2 cellular contexts compared by ENCODE assay signal in the genomic region with DNA sequence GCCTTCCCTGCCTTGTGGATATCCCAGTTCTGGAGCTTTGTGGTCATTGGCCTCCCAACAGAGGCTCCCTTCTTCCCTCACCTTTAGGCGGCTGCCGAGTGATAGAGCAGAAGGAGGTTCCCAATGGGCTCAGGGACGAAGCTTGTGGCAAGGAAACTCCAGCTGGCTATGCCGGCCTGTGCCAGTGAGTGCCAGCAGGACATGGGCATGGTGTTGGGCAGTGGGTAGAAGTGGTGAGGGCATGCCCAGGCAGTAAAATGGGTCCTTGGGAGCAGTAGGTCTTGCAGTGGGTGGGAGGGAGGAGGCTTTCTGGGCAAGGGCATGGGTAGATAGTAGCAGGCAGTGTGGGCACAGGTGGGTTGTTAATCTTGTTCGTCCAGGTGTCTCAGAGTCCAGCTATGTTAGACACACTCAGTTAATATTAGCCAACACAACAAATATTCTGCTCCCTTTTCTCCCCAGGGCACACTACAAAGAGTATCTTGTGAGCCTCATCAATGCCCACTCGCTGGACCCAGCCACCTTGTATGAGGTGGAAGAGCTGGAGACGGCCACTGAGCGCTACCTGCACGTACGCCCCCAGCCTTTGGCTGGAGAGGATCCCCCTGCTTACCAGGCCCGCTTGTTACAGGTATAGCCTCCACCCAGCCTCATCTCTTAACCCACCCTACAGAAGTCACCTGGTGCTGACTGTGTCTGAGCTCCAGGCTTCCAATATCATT.
TF ChIP-seq lines count a peak whose summit lies in the region.

No MANE protein-coding gene starts in this region.

TF ChIP-seq in HEK293, 187 proteins besides CTCF, POLR2A, EP300 and RAD21:
- TF ChIP-seq HOXC10 (CRISPR knock-in tag; IDR thresholded peaks at IDR 0.05), result no peak
- TF ChIP-seq, protein P1, sequence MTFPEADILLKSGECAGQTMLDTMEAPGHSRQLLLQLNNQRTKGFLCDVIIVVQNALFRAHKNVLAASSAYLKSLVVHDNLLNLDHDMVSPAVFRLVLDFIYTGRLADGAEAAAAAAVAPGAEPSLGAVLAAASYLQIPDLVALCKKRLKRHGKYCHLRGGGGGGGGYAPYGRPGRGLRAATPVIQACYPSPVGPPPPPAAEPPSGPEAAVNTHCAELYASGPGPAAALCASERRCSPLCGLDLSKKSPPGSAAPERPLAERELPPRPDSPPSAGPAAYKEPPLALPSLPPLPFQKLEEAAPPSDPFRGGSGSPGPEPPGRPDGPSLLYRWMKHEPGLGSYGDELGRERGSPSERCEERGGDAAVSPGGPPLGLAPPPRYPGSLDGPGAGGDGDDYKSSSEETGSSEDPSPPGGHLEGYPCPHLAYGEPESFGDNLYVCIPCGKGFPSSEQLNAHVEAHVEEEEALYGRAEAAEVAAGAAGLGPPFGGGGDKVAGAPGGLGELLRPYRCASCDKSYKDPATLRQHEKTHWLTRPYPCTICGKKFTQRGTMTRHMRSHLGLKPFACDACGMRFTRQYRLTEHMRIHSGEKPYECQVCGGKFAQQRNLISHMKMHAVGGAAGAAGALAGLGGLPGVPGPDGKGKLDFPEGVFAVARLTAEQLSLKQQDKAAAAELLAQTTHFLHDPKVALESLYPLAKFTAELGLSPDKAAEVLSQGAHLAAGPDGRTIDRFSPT (tag by site-specific recombination; IDR thresholded peaks at IDR 0.05), result peak; percentile 94

TF ChIP-seq in HepG2, 621 proteins besides CTCF, POLR2A, EP300 and RAD21:
- TF ChIP-seq MTA1 (CRISPR knock-in tag; IDR thresholded peaks at IDR 0.05; ENCODE audit: borderline replicate concordance) (peak; percentile 60; the same call in 1 of the 2 replicates), FOXO4 (CRISPR knock-in tag; conservative IDR thresholded peaks at IDR 0.05) (0 out of 2 replicates have a peak, but pooled peaks have one; percentile 82), PAF1 (CRISPR knock-in tag; IDR thresholded peaks at IDR 0.05) (no peak), KMT2A (CRISPR knock-in tag; IDR thresholded peaks at IDR 0.05) (peak; percentile 43; the same call in 1 of the 2 replicates), ZNF431 (CRISPR knock-in tag; IDR thresholded peaks at IDR 0.05; ENCODE audit: borderline replicate concordance, low read depth) (0 out of 2 replicates have a peak, but pooled peaks have one; percentile 28), RBFOX2 (IDR thresholded peaks at IDR 0.05; ENCODE audit: low read depth, low read length) (peak; percentile 45; the same call in 1 of the 2 replicates), ZNF891 (CRISPR knock-in tag; IDR thresholded peaks at IDR 0.05) (peak; percentile 46; the same call in 1 of the 2 replicates), LBX2 (CRISPR knock-in tag; IDR thresholded peaks at IDR 0.05; ENCODE audit: borderline replicate concordance) (peak; percentile 49; the same call in 1 of the 2 replicates), ZNF768 (CRISPR knock-in tag; IDR thresholded peaks at IDR 0.05) (peak; percentile 16; the same call in 1 of the 2 replicates), ZNF776 (CRISPR knock-in tag; IDR thresholded peaks at IDR 0.05) (0 out of 2 replicates have a peak, but pooled peaks have one; percentile 31), ZNF225 (CRISPR knock-in tag; IDR thresholded peaks at IDR 0.05) (peak; percentile 30; the same call in 1 of the 2 replicates), POLR2AphosphoS5 (IDR thresholded peaks at IDR 0.05; ENCODE audit: low read depth, low read length) (0 out of 2 replicates have a peak, but pooled peaks have one; percentile 19), MAFF (IDR thresholded peaks at IDR 0.05; ENCODE audit: low read depth, low read length) (no peak), ZEB1 (IDR thresholded peaks at IDR 0.05; ENCODE audit: insufficient replicate concordance, low read depth) (peak; percentile 3), ZNF333 (CRISPR knock-in tag; IDR thresholded peaks at IDR 0.05; ENCODE audit: borderline replicate concordance) (peak; percentile 59; the same call in 1 of the 2 replicates), ZNF839 (CRISPR knock-in tag; IDR thresholded peaks at IDR 0.05; ENCODE audit: borderline replicate concordance) (0 out of 2 replicates have a peak, but pooled peaks have one; percentile 20), RBM22 (optimal IDR thresholded peaks at IDR 0.05; ENCODE audit: low read length) (peak; percentile 54), DNMT1 (CRISPR knock-in tag; IDR thresholded peaks at IDR 0.05) (0 out of 2 replicates have a peak, but pooled peaks have one; percentile 16), HNRNPL (IDR thresholded peaks at IDR 0.05; ENCODE audit: low read depth, low read length) (peak; percentile 93), ZNF550 (CRISPR knock-in tag; IDR thresholded peaks at IDR 0.05; ENCODE audit: borderline replicate concordance) (peak; percentile 91; the same call in 1 of the 2 replicates), KLF13 (CRISPR knock-in tag; IDR thresholded peaks at IDR 0.05) (0 out of 2 replicates have a peak, but pooled peaks have one; percentile 21), HNRNPH1 (optimal IDR thresholded peaks at IDR 0.05; ENCODE audit: low read depth, low read length) (peak; percentile 74), ZNF740 (CRISPR knock-in tag; IDR thresholded peaks at IDR 0.05) (no peak), POLR2G (IDR thresholded peaks at IDR 0.05; ENCODE audit: low read depth, low read length) (peak; percentile 22; the same call in 1 of the 2 replicates), SAFB2 (CRISPR knock-in tag; IDR thresholded peaks at IDR 0.05; ENCODE audit: borderline replicate concordance, low read depth) (peak; percentile 61; the same call in 1 of the 2 replicates), AGO2 (optimal IDR thresholded peaks at IDR 0.05; ENCODE audit: low read depth, low read length) (peak; percentile 81), ZNF577 (CRISPR knock-in tag; IDR thresholded peaks at IDR 0.05; ENCODE audit: borderline replicate concordance, low read depth) (no peak), SRSF4 (IDR thresholded peaks at IDR 0.05; ENCODE audit: low read depth, low read length, poor library complexity, severe bottlenecking) (no peak), ZNF770 (CRISPR knock-in tag; IDR thresholded peaks at IDR 0.05) (no peak), ZNF513 (CRISPR knock-in tag; conservative IDR thresholded peaks at IDR 0.05) (no peak), NRL (CRISPR knock-in tag; IDR thresholded peaks at IDR 0.05; ENCODE audit: borderline replicate concordance) (0 out of 2 replicates have a peak, but pooled peaks have one; percentile 45), ZFP62 (CRISPR knock-in tag; IDR thresholded peaks at IDR 0.05) (no peak), ARID4A (CRISPR knock-in tag; IDR thresholded peaks at IDR 0.05; ENCODE audit: borderline replicate concordance) (0 out of 2 replicates have a peak, but pooled peaks have one; percentile 21)
- TF ChIP-seq, protein P2, sequence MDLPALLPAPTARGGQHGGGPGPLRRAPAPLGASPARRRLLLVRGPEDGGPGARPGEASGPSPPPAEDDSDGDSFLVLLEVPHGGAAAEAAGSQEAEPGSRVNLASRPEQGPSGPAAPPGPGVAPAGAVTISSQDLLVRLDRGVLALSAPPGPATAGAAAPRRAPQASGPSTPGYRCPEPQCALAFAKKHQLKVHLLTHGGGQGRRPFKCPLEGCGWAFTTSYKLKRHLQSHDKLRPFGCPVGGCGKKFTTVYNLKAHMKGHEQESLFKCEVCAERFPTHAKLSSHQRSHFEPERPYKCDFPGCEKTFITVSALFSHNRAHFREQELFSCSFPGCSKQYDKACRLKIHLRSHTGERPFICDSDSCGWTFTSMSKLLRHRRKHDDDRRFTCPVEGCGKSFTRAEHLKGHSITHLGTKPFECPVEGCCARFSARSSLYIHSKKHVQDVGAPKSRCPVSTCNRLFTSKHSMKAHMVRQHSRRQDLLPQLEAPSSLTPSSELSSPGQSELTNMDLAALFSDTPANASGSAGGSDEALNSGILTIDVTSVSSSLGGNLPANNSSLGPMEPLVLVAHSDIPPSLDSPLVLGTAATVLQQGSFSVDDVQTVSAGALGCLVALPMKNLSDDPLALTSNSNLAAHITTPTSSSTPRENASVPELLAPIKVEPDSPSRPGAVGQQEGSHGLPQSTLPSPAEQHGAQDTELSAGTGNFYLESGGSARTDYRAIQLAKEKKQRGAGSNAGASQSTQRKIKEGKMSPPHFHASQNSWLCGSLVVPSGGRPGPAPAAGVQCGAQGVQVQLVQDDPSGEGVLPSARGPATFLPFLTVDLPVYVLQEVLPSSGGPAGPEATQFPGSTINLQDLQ (CRISPR knock-in tag; IDR thresholded peaks at IDR 0.05), result 0 out of 2 replicates have a peak, but pooled peaks have one; percentile 24
